12 cellular contexts compared by ENCODE assay signal in genomic region chr2:181779288-181779871, GRCh38.
A peak's percentile ranks its signal among the peaks of the same experiment; 100 is the strongest.
DNase-seq lines count a peak whose midpoint lies in the region; ATAC-seq and FAIRE-seq lines count a peak whose summit lies in the region.
"Had no signal": no experiment of that assay in that cellular context is flagged by ENCODE, and none has a peak within 500 bp of the region (broad histone marks: within the 10 kb centered on the region; RNA-seq: fewer than 3 reads in every experiment).

No MANE protein-coding gene starts in this region.

- no peaks in the 10 kb centered on the region for H3K36me3 Mint-ChIP-seq in activated CD8-positive, alpha-beta memory T cell treated with anti-CD3 and anti-CD28 coated beads, Interleukin-2, amount 10 ng/mL, durations not matched to agents 7 days and 5 days
- H3K36me3 Mint-ChIP-seq: activated naive CD4-positive, alpha-beta T cell treated with anti-CD3 and anti-CD28 coated beads, Interleukin-2, amount 50 U/mL, for 24 hours had no signal

- H3K27me3 Mint-ChIP-seq in activated CD8-positive, alpha-beta memory T cell treated with anti-CD3 and anti-CD28 coated beads, Interleukin-2, amount 10 ng/mL, durations not matched to agents 7 days and 5 days = no peaks in the 10 kb centered on the region
- H3K27me3 Mint-ChIP-seq: activated naive CD4-positive, alpha-beta T cell treated with anti-CD3 and anti-CD28 coated beads, Interleukin-2, amount 50 U/mL, for 24 hours had no signal

- peak; percentile 30 for ATAC-seq in GM19395 (IDR thresholded peaks at IDR 0.05; ENCODE audit: unreplicated experiment)
- ATAC-seq in HG03280 (IDR thresholded peaks at IDR 0.05; ENCODE audit: unreplicated experiment) = peak; percentile 39
- ATAC-seq in activated CD8-positive, alpha-beta memory T cell treated with anti-CD3 and anti-CD28 coated beads, Interleukin-2, amount 10 ng/mL, durations not matched to agents 7 days and 5 days = no peak

- no peaks in the 10 kb centered on the region for H3K9me3 Mint-ChIP-seq in activated CD8-positive, alpha-beta memory T cell treated with anti-CD3 and anti-CD28 coated beads, Interleukin-2, amount 10 ng/mL, durations not matched to agents 7 days and 5 days (ENCODE audit: low read depth)
- H3K9me3 Mint-ChIP-seq: activated naive CD4-positive, alpha-beta T cell treated with anti-CD3 and anti-CD28 coated beads, Interleukin-2, amount 50 U/mL, for 24 hours had no signal

- CTCF ChIA-PET in activated CD8-positive, alpha-beta memory T cell treated with anti-CD3 and anti-CD28 coated beads, Interleukin-2, amount 10 ng/mL, durations not matched to agents 7 days and 5 days (lab: Charles Lee) = interaction anchor here (1.2 kb wide), 1 partner anchor 37 kb away, joined by 4 read pairs; no protein-coding TSS in a partner anchor

- DNase-seq in dermis blood vessel endothelial cell (peak; percentile 35), skeletal muscle cell (ENCODE audit: low read depth) (peak; percentile 14), RCC 7860 (ENCODE audit: low spot score) (no peak)
- no peak for DNase-seq in activated naive CD4-positive, alpha-beta T cell treated with anti-CD3 and anti-CD28 coated beads, Interleukin-2, amount 50 U/mL, for 16 hours
- no peak for DNase-seq in activated CD8-positive, alpha-beta memory T cell treated with anti-CD3 and anti-CD28 coated beads, Interleukin-2, amount 10 ng/mL, durations not matched to agents 7 days and 5 days
- DNase-seq: GF-D8, KG1, NCI-H774 had no signal

- H3K27ac Mint-ChIP-seq in activated CD8-positive, alpha-beta memory T cell treated with anti-CD3 and anti-CD28 coated beads, Interleukin-2, amount 10 ng/mL, durations not matched to agents 7 days and 5 days = no peak overlapping the region
- H3K27ac Mint-ChIP-seq: activated naive CD4-positive, alpha-beta T cell treated with anti-CD3 and anti-CD28 coated beads, Interleukin-2, amount 50 U/mL, for 24 hours had no signal

- H3K4me3 ChIP-seq in skeletal muscle cell (ENCODE audit: low read depth, low read length) = no peak overlapping the region
- H3K4me3 ChIP-seq: mucosa of descending colon had no signal

- no peak for FAIRE-seq in RCC 7860 (lab: Jason Lieb, UNC)

- peaks cover 8% of the 10 kb centered on the region for H3K4me1 Mint-ChIP-seq in activated CD8-positive, alpha-beta memory T cell treated with anti-CD3 and anti-CD28 coated beads, Interleukin-2, amount 10 ng/mL, durations not matched to agents 7 days and 5 days
- H3K4me1 Mint-ChIP-seq: activated naive CD4-positive, alpha-beta T cell treated with anti-CD3 and anti-CD28 coated beads, Interleukin-2, amount 50 U/mL, for 24 hours had no signal

- no peak overlapping the region for H3K4me3 Mint-ChIP-seq in activated CD8-positive, alpha-beta memory T cell treated with anti-CD3 and anti-CD28 coated beads, Interleukin-2, amount 10 ng/mL, durations not matched to agents 7 days and 5 days
- H3K4me3 Mint-ChIP-seq: activated naive CD4-positive, alpha-beta T cell treated with anti-CD3 and anti-CD28 coated beads, Interleukin-2, amount 50 U/mL, for 24 hours had no signal

Comparison
In these comparisons a context has a peak if more than half of its experiments do, and no peak if none do; other contexts are left out.
1. DNase-seq: peak in dermis blood vessel endothelial cell (single experiment) and skeletal muscle cell (single experiment); none in RCC 7860 (single experiment), activated naive CD4-positive, alpha-beta T cell treated with anti-CD3 and anti-CD28 coated beads, Interleukin-2, amount 50 U/mL, for 16 hours (single experiment) and activated CD8-positive, alpha-beta memory T cell treated with anti-CD3 and anti-CD28 coated beads, Interleukin-2, amount 10 ng/mL, durations not matched to agents 7 days and 5 days (single experiment).